Comparison of ENCODE assay signal across 8 cellular contexts in genomic region chr1:180533571-180533987, GRCh38. TPM values are rescaled to one million over a fixed set of nuclear protein-coding genes. Genes with fewer than 3 reads are reported as not detected.
A peak's percentile ranks its signal among the peaks of the same experiment; 100 is the strongest.
DNase-seq lines count a peak whose midpoint lies in the region; ATAC-seq and TF ChIP-seq lines count a peak whose summit lies in the region.

No MANE protein-coding gene starts in this region.

- no peaks in the 10 kb centered on the region for H3K9me3 Mint-ChIP-seq in activated naive CD4-positive, alpha-beta T cell treated with anti-CD3 and anti-CD28 coated beads, Interleukin-2, amount 50 U/mL, for 72 hours

- H3K4me3 ChIP-seq in cardiac muscle cell, result no peak overlapping the region

- H3K27ac ChIP-seq in C4-2B (no peak overlapping the region), cardiac muscle cell (no peak overlapping the region)

- no peaks in the 10 kb centered on the region for H3K27me3 ChIP-seq in cardiac muscle cell

- no peaks in the 10 kb centered on the region for H3K36me3 ChIP-seq in cardiac muscle cell

- peak; percentile 97 for TF ChIP-seq CTCF in C4-2B (conservative IDR thresholded peaks at IDR 0.05)
- peak; percentile 87 for TF ChIP-seq CTCF in cardiac muscle cell (IDR thresholded peaks at IDR 0.05; ENCODE audit: low read depth, low read length)

- H3K27ac Mint-ChIP-seq in activated naive CD4-positive, alpha-beta T cell treated with anti-CD3 and anti-CD28 coated beads, Interleukin-2, amount 50 U/mL, for 72 hours, result no peak overlapping the region

- peak; percentile 91 for DNase-seq in NCI-H1092 treated with DMSO at 0.1 percent for 48 hours (lab: John Stamatoyannopoulos, UW)
- DNase-seq in SKM-1 (lab: John Stamatoyannopoulos, UW; ENCODE audit: unreplicated experiment), result peak; percentile 80
- DNase-seq in activated naive CD4-positive, alpha-beta T cell treated with anti-CD3 and anti-CD28 coated beads, Interleukin-2, amount 50 U/mL, for 72 hours (ENCODE audit: low spot score in 2 of 2), result peak; percentile 64 to 71
- DNase-seq in cardiac muscle cell (ENCODE audit: low read depth in 1 of 2, low spot score in 1 of 2), result peak; percentile 67 to 82
- peak; percentile 46 for DNase-seq in renal cortical epithelial cell (ENCODE audit: low read depth)
- DNase-seq in DMS153 (lab: John Stamatoyannopoulos, UW), result no peak

- H3K36me3 Mint-ChIP-seq in activated naive CD4-positive, alpha-beta T cell treated with anti-CD3 and anti-CD28 coated beads, Interleukin-2, amount 50 U/mL, for 72 hours, result no peaks in the 10 kb centered on the region

- peaks cover 3% of the 10 kb centered on the region for H3K4me1 ChIP-seq in cardiac muscle cell (ENCODE audit: low read depth)

- ATAC-seq in GM21515 (IDR thresholded peaks at IDR 0.05; ENCODE audit: unreplicated experiment), result peak; percentile 69
- ATAC-seq in activated naive CD4-positive, alpha-beta T cell treated with anti-CD3 and anti-CD28 coated beads, Interleukin-2, amount 50 U/mL, for 72 hours, result peak; percentile 68 to 86

- no peaks in the 10 kb centered on the region for H3K9me3 ChIP-seq in cardiac muscle cell (ENCODE audit: low read depth)

RNA-seq across cellular contexts. Expression of gene OVAAL, which starts 25.2 kb away (rescaled TPM):
- total RNA-seq in activated naive CD4-positive, alpha-beta T cell treated with anti-CD3 and anti-CD28 coated beads, Interleukin-2, amount 50 U/mL, for 72 hours, result not detected
- total RNA-seq in cardiac muscle cell (0.21 and 1.1 TPM in 2 replicates), renal cortical epithelial cell (not detected in 2 replicates)
- polyA plus RNA-seq in cardiac muscle cell, result 0.91 and 2.5 TPM in 2 replicates

RNA-seq across cellular contexts. Expression of gene ACBD6, which starts 31.2 kb away (rescaled TPM):
- 10 to 100 TPM; 18.6 to 51.2 TPM for total RNA-seq in activated naive CD4-positive, alpha-beta T cell treated with anti-CD3 and anti-CD28 coated beads, Interleukin-2, amount 50 U/mL, for 72 hours
- total RNA-seq in cardiac muscle cell, result 73.9 and 77.0 TPM in 2 replicates
- 63.9 and 72.2 TPM in 2 replicates for polyA plus RNA-seq in cardiac muscle cell
- total RNA-seq in renal cortical epithelial cell, result 41.0 and 44.3 TPM in 2 replicates
